Comparison of ENCODE assay signal across 14 cellular contexts in the genomic region with DNA sequence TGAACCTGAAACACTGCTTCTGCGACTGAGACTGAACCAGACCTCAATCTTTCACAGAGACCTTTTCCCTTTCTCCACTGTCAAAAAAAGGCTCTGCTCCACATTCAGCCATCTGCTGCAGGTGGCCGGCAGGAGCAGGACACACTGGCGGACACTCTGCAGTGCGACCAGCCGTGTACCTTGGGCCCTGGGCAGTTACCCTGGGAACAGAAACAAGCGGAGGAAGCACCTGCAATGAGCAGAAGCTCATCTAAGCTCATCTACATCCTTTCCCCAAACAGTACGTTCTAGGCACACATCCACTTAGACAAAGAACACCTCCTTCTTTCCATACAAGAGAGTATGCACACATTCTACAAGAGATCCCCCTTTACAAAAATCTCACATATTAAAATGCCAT. TPM values are rescaled to one million over a fixed set of nuclear protein-coding genes. Genes with fewer than 3 reads are reported as not detected.
DNase-seq lines count a peak whose midpoint lies in the region; ATAC-seq lines count a peak whose summit lies in the region.
"Had no signal": no experiment of that assay in that cellular context is flagged by ENCODE, and none has a peak within 500 bp of the region (broad histone marks: within the 10 kb centered on the region; RNA-seq: fewer than 3 reads in every experiment).

No MANE protein-coding gene starts in this region.

- no peak overlapping the region for H2BK5ac ChIP-seq in mesenchymal stem cell (ENCODE audit: low read depth, low read length, poor library complexity, severe bottlenecking)

- no peak overlapping the region for H2BK15ac ChIP-seq in mesenchymal stem cell (ENCODE audit: low read depth, poor library complexity, severe bottlenecking)

- no peak overlapping the region for H3K4me2 ChIP-seq in mesenchymal stem cell (ENCODE audit: low read length, poor library complexity, severe bottlenecking)

- H3K18ac ChIP-seq in mesenchymal stem cell (ENCODE audit: low read depth in 1 of 2, low read length in 2 of 2): no peak overlapping the region

- H3K4me3 ChIP-seq in mesenchymal stem cell (ENCODE audit: insufficient read depth in 1 of 2, low read depth in 1 of 2, low read length in 2 of 2): no peak overlapping the region
- H3K4me3 ChIP-seq: HAP-1, K562 had no signal

- H3K4me1 ChIP-seq in mesenchymal stem cell (ENCODE audit: control insufficient read depth, insufficient read depth, low read depth, low read length): peaks cover 46% of the 10 kb centered on the region
- H3K4me1 ChIP-seq: HAP-1 had no signal

- no peak overlapping the region for H4K8ac ChIP-seq in mesenchymal stem cell (ENCODE audit: low read length)

- no peak overlapping the region for H3K14ac ChIP-seq in mesenchymal stem cell (ENCODE audit: low read length in 2 of 2)

- 95% methylated on average over 7 of the region's 7 CpGs for WGBS in mesenchymal stem cell

- no peak overlapping the region for H4K91ac ChIP-seq in mesenchymal stem cell (ENCODE audit: low read length)

- peaks cover 1 to 9% of the 10 kb centered on the region in 2 experiments for H3K36me3 ChIP-seq in mesenchymal stem cell (ENCODE audit: control insufficient read depth in 1 of 2, insufficient read depth in 2 of 2, low read depth in 1 of 2, low read length in 2 of 2)
- H3K36me3 ChIP-seq: HAP-1 had no signal

- no peak overlapping the region for H3K4ac ChIP-seq in mesenchymal stem cell (ENCODE audit: low read depth in 1 of 2, low read length in 2 of 2)

- peak; percentile 35 for ATAC-seq in GM18511 (IDR thresholded peaks at IDR 0.05; ENCODE audit: unreplicated experiment)
- ATAC-seq in GM21423 (IDR thresholded peaks at IDR 0.05; ENCODE audit: unreplicated experiment): peak; percentile 41
- ATAC-seq in HG03280 (IDR thresholded peaks at IDR 0.05; ENCODE audit: unreplicated experiment): peak; percentile 50
- ATAC-seq: K562 had no signal

- no peak overlapping the region for H2AFZ ChIP-seq in mesenchymal stem cell (ENCODE audit: low read depth, low read length)

- no peak overlapping the region for H3K9ac ChIP-seq in mesenchymal stem cell (ENCODE audit: low read length)

- no peak overlapping the region for H3K23ac ChIP-seq in mesenchymal stem cell (ENCODE audit: low read length in 2 of 2)

- H3K27ac ChIP-seq in mesenchymal stem cell (ENCODE audit: low read length, poor library complexity, severe bottlenecking): no peak overlapping the region

- peak overlapping the region; percentile 20 for H2AK5ac ChIP-seq in mesenchymal stem cell (ENCODE audit: low read length, severe bottlenecking)

- DNase-seq in mesenchymal stem cell (no peak), NOMO-1 (lab: John Stamatoyannopoulos, UW; ENCODE audit: unreplicated experiment in 2 of 2) (no peak), HUDEP-2 (lab: John Stamatoyannopoulos, UW; ENCODE audit: unreplicated experiment in 76 of 76) (no peak), NCI-H69 (lab: John Stamatoyannopoulos, UW) (no peak), DMS 273 (lab: John Stamatoyannopoulos, UW; ENCODE audit: unreplicated experiment) (no peak)
- DNase-seq: activated gamma-delta T cell treated with Interleukin-2 at 50 U/mL for 16 hours, cortex of kidney, GF-D8, right cardiac atrium had no signal

- no peaks in the 10 kb centered on the region for H3K27me3 ChIP-seq in mesenchymal stem cell (ENCODE audit: control insufficient read depth in 1 of 2, insufficient read depth in 1 of 2, low read length in 2 of 2)

- no peak overlapping the region for H2BK12ac ChIP-seq in mesenchymal stem cell (ENCODE audit: low read length in 2 of 2)

- no peak overlapping the region for H2BK120ac ChIP-seq in mesenchymal stem cell (ENCODE audit: low read depth, low read length)

- no peaks in the 10 kb centered on the region for H3K79me1 ChIP-seq in mesenchymal stem cell (replicated peaks; ENCODE audit: low read length, poor library complexity, severe bottlenecking)

- H3K9me3 ChIP-seq in mesenchymal stem cell (ENCODE audit: control insufficient read depth, low read length): no peaks in the 10 kb centered on the region
- H3K9me3 ChIP-seq: HAP-1 had no signal

RNA-seq across cellular contexts. Expression of gene VOPP1, which starts 22.8 kb away (rescaled TPM):
- 37.0 TPM for polyA plus RNA-seq in mesenchymal stem cell (2013, experiment 1 of 2)
- 37.8 TPM for polyA plus RNA-seq in mesenchymal stem cell (2013, experiment 2 of 2)
